In genomic region chr1:36871146-36871971, GRCh38 we compare ENCODE assay signal across 14 cellular contexts.
DNase-seq lines count a peak whose midpoint lies in the region; ATAC-seq and TF ChIP-seq lines count a peak whose summit lies in the region.
"Had no signal": no experiment of that assay in that cellular context is flagged by ENCODE, and none has a peak within 500 bp of the region (broad histone marks: within the 10 kb centered on the region; RNA-seq: fewer than 3 reads in every experiment).

No MANE protein-coding gene starts in this region.

- peak; percentile 25 for ATAC-seq in thoracic aorta (ENCODE audit: insufficient number of reproducible peaks, low FRiP score, low read depth)
- ATAC-seq in GM18511 (IDR thresholded peaks at IDR 0.05; ENCODE audit: unreplicated experiment) = no peak
- no peak for ATAC-seq in GM21825 (IDR thresholded peaks at IDR 0.05; ENCODE audit: unreplicated experiment)

- H3K27me3 ChIP-seq in thoracic aorta (replicated peaks; ENCODE audit: insufficient read depth) = no peaks in the 10 kb centered on the region
- H3K27me3 ChIP-seq: colonic mucosa, SJSA1, transverse colon had no signal

- H3K27ac Mint-ChIP-seq in activated CD4-positive, alpha-beta memory T cell treated with anti-CD3 and anti-CD28 coated beads for 36 hours = no peak overlapping the region
- H3K27ac Mint-ChIP-seq: activated naive CD8-positive, alpha-beta T cell treated with anti-CD3 and anti-CD28 coated beads for 36 hours had no signal

- peaks cover 1% of the 10 kb centered on the region for H3K27me3 Mint-ChIP-seq in activated CD4-positive, alpha-beta memory T cell treated with anti-CD3 and anti-CD28 coated beads for 36 hours
- H3K27me3 Mint-ChIP-seq: activated naive CD8-positive, alpha-beta T cell treated with anti-CD3 and anti-CD28 coated beads for 36 hours had no signal

- H3K4me3 Mint-ChIP-seq in activated CD4-positive, alpha-beta memory T cell treated with anti-CD3 and anti-CD28 coated beads for 36 hours = no peak overlapping the region
- H3K4me3 Mint-ChIP-seq: activated naive CD8-positive, alpha-beta T cell treated with anti-CD3 and anti-CD28 coated beads for 36 hours had no signal

- no peaks in the 10 kb centered on the region for H3K36me3 Mint-ChIP-seq in activated CD4-positive, alpha-beta memory T cell treated with anti-CD3 and anti-CD28 coated beads for 36 hours
- H3K36me3 Mint-ChIP-seq: activated naive CD8-positive, alpha-beta T cell treated with anti-CD3 and anti-CD28 coated beads for 36 hours had no signal

- no peaks in the 10 kb centered on the region for H3K9me3 Mint-ChIP-seq in activated CD4-positive, alpha-beta memory T cell treated with anti-CD3 and anti-CD28 coated beads for 36 hours
- H3K9me3 Mint-ChIP-seq: activated naive CD8-positive, alpha-beta T cell treated with anti-CD3 and anti-CD28 coated beads for 36 hours had no signal

- CTCF ChIA-PET in activated CD4-positive, alpha-beta memory T cell treated with anti-CD3 and anti-CD28 coated beads for 36 hours (lab: Charles Lee) = no interaction called here

- H3K4me3 ChIP-seq in thoracic aorta = no peak overlapping the region
- H3K4me3 ChIP-seq: colonic mucosa, SJSA1, transverse colon had no signal

- TF ChIP-seq CTCF in thoracic aorta (IDR thresholded peaks at IDR 0.05) = no peak

- DNase-seq in activated effector memory CD4-positive, alpha-beta T cell treated with anti-CD3 and anti-CD28 coated beads, Interleukin-2, amount 50 U/mL, for 16 hours = peak; percentile 51
- no peak for DNase-seq in activated effector memory CD4-positive, alpha-beta T cell treated with Interleukin-2 at 50 U/mL for 16 hours
- peak; percentile 98 for DNase-seq in NCI-H82 (lab: John Stamatoyannopoulos, UW)
- peak; percentile 17 to 91 (median 68) for DNase-seq in head of caudate nucleus
- no peak for DNase-seq in thoracic aorta (ENCODE audit: low spot score)
- DNase-seq in activated CD4-positive, alpha-beta memory T cell treated with anti-CD3 and anti-CD28 coated beads for 36 hours = no peak
- DNase-seq: activated naive CD8-positive, alpha-beta T cell treated with anti-CD3 and anti-CD28 coated beads for 36 hours; colonic mucosa; mammary epithelial cell; NK-92 treated with Interleukin-12 subunit alpha and Interleukin-12 subunit beta, amount 100 ng/mL, for 24 hours; transverse colon had no signal

- intact Hi-C loops in head of caudate nucleus (cut with DNase I) = no loop called here
- intact Hi-C loops in activated CD4-positive, alpha-beta memory T cell treated with anti-CD3 and anti-CD28 coated beads for 36 hours (cut with micrococcal nuclease) = no loop called here

- POLR2A ChIA-PET in activated CD4-positive, alpha-beta memory T cell treated with anti-CD3 and anti-CD28 coated beads for 36 hours (lab: Charles Lee) = no interaction called here

- peak overlapping the region; percentile 43 to 50 for H3K27ac ChIP-seq in thoracic aorta
- H3K27ac ChIP-seq: colonic mucosa, SJSA1 had no signal

- H3K36me3 ChIP-seq in thoracic aorta = no peaks in the 10 kb centered on the region
- H3K36me3 ChIP-seq: colonic mucosa, SJSA1, transverse colon had no signal

- no peaks in the 10 kb centered on the region for H3K4me1 Mint-ChIP-seq in activated CD4-positive, alpha-beta memory T cell treated with anti-CD3 and anti-CD28 coated beads for 36 hours (ENCODE audit: low read depth)
- H3K4me1 Mint-ChIP-seq: activated naive CD8-positive, alpha-beta T cell treated with anti-CD3 and anti-CD28 coated beads for 36 hours had no signal

- H3K9me3 ChIP-seq in thoracic aorta = no peaks in the 10 kb centered on the region
- H3K9me3 ChIP-seq: colonic mucosa, SJSA1, transverse colon had no signal

- peaks cover 3 to 31% of the 10 kb centered on the region in 2 donors for H3K4me1 ChIP-seq in thoracic aorta (ENCODE audit: control insufficient read depth in 1 of 2, low read depth in 2 of 2)
- H3K4me1 ChIP-seq: colonic mucosa, SJSA1, transverse colon had no signal

Comparison
In these comparisons a context has a peak if more than half of its experiments do, and no peak if none do; other contexts are left out.
1. DNase-seq: peak in activated effector memory CD4-positive, alpha-beta T cell treated with anti-CD3 and anti-CD28 coated beads, Interleukin-2, amount 50 U/mL, for 16 hours (single experiment), NCI-H82 (single experiment) and head of caudate nucleus (42 of 42); none in activated effector memory CD4-positive, alpha-beta T cell treated with Interleukin-2 at 50 U/mL for 16 hours (single experiment), thoracic aorta (single experiment) and activated CD4-positive, alpha-beta memory T cell treated with anti-CD3 and anti-CD28 coated beads for 36 hours (single experiment).